In genomic region chr20:46606817-46607190, GRCh38 we compare ENCODE assay signal across 1 cellular context.
TF ChIP-seq lines count a peak whose summit lies in the region.

No MANE protein-coding gene starts in this region.

TF ChIP-seq in K562, 482 proteins besides CTCF, POLR2A, EP300 and RAD21:
- TF ChIP-seq ZNF449 (CRISPR knock-in tag; IDR thresholded peaks at IDR 0.05) (no peak), KDM1A (IDR thresholded peaks at IDR 0.05) (0 out of 4 replicates have a peak, but pooled peaks of 1 of the 2 experiments have one; percentile 10), BCOR (IDR thresholded peaks at IDR 0.05) (0 out of 2 replicates have a peak, but pooled peaks have one; percentile 18), TEAD2 (tag; IDR thresholded peaks at IDR 0.05) (no peak), RBM25 (IDR thresholded peaks at IDR 0.05; ENCODE audit: low read depth, low read length, severe bottlenecking) (peak; percentile 78)
